ENCODE assay signal across 33 cellular contexts in genomic region chr11:70863186-70863585, GRCh38.
DNase-seq lines count a peak whose midpoint lies in the region; ATAC-seq, FAIRE-seq and TF ChIP-seq lines count a peak whose summit lies in the region.
"Had no signal": no experiment of that assay in that cellular context is flagged by ENCODE, and none has a peak within 500 bp of the region (broad histone marks: within the 10 kb centered on the region; RNA-seq: fewer than 3 reads in every experiment).

No MANE protein-coding gene starts in this region.

- peak overlapping the region; percentile 73 for H2AK5ac ChIP-seq in neuronal stem cell (ENCODE audit: low read depth, low read length)

- H3K4me3 ChIP-seq in kidney (ENCODE audit: low read length in 2 of 2) (no peak overlapping the region), neuronal stem cell (ENCODE audit: low read length in 2 of 2) (no peak overlapping the region), dorsolateral prefrontal cortex (no peak overlapping the region)
- H3K4me3 ChIP-seq: A549; BLaER1; BLaER1 treated with 17β-estradiol and CSF1 and Interleukin-3, amounts not matched to agents 10 nM and 100 nM had no signal

- H3K27ac ChIP-seq in kidney (ENCODE audit: low read depth in 2 of 2, low read length in 2 of 2) (no peak overlapping the region), neuronal stem cell (replicated peaks; ENCODE audit: low read length) (no peak overlapping the region), dorsolateral prefrontal cortex (peak overlapping the region in 3 of 59 donors; percentile 4 to 19 (median 19))
- H3K27ac ChIP-seq: 22Rv1; A549; BLaER1; BLaER1 treated with 17β-estradiol and CSF1 and Interleukin-3, amounts not matched to agents 10 nM and 100 nM; C4-2B had no signal

- FAIRE-seq in kidney (lab: Jason Lieb, UNC), result no peak
- FAIRE-seq: A204.1, A549, D721Med had no signal

- ATAC-seq in Right ventricle myocardium inferior (no peak), HG03175 (IDR thresholded peaks at IDR 0.05; ENCODE audit: unreplicated experiment) (no peak)
- ATAC-seq: A549; CD8-positive, alpha-beta T cell had no signal

- H2BK15ac ChIP-seq in neuronal stem cell (ENCODE audit: low read length), result no peak overlapping the region

- intact Hi-C loops in Right ventricle myocardium inferior (cut with DNase I) (no loop called here), cardiac septum (cut with DNase I) (no loop called here), kidney (cut with DNase I) (no loop called here), dorsolateral prefrontal cortex (cut with DNase I) (no loop called here)

- H3K36me3 ChIP-seq in kidney (ENCODE audit: control insufficient read depth in 1 of 2, insufficient read depth in 2 of 2, low read length in 2 of 2) (no peaks in the 10 kb centered on the region), neuronal stem cell (replicated peaks in 1 of 2; ENCODE audit: control insufficient read depth in 2 of 2, insufficient read depth in 2 of 2, low read length in 2 of 2) (no peaks in the 10 kb centered on the region)
- H3K36me3 ChIP-seq: BE2C; BLaER1; BLaER1 treated with 17β-estradiol and CSF1 and Interleukin-3, amounts not matched to agents 10 nM and 100 nM had no signal

- H2BK5ac ChIP-seq in neuronal stem cell (ENCODE audit: low read length), result peak overlapping the region; percentile 47

- no peak overlapping the region for H2BK12ac ChIP-seq in neuronal stem cell (ENCODE audit: low read length)

- no peak overlapping the region for H4K8ac ChIP-seq in neuronal stem cell (ENCODE audit: low read depth, low read length)

- H3K27me3 ChIP-seq in neuronal stem cell (ENCODE audit: control insufficient read depth in 3 of 3, insufficient read depth in 3 of 3, low read depth in 1 of 3, low read length in 3 of 3) (no peaks in the 10 kb centered on the region), dorsolateral prefrontal cortex (no peaks in the 10 kb centered on the region)
- H3K27me3 ChIP-seq: BLaER1; BLaER1 treated with 17β-estradiol and CSF1 and Interleukin-3, amounts not matched to agents 10 nM and 100 nM had no signal

- no peak overlapping the region for H3K23ac ChIP-seq in neuronal stem cell (ENCODE audit: low read depth, low read length, poor library complexity)

- H4K91ac ChIP-seq in neuronal stem cell (ENCODE audit: low read depth, low read length, poor library complexity), result no peak overlapping the region

- H2BK120ac ChIP-seq in neuronal stem cell (ENCODE audit: low read depth, low read length), result no peak overlapping the region

- DNase-seq in Right ventricle myocardium inferior (ENCODE audit: missing footprints) (peak; percentile 17), cardiac septum (ENCODE audit: low spot score) (no peak), kidney (peak; percentile 51), neuronal stem cell (ENCODE audit: low spot score) (no peak), dorsolateral prefrontal cortex (no peak)
- DNase-seq: 8988T; ACHN; AML-193; BE2C; C1 segment of cervical spinal cord; Caco-2; Calu3; CD4-positive, alpha-beta memory T cell; CD4-positive, alpha-beta T cell; CD4-positive, CD25-positive, alpha-beta regulatory T cell; CD8-positive, alpha-beta memory T cell; CD8-positive, alpha-beta T cell; COR-L47; DMS 273 treated with DMSO at 0.1 percent for 48 hours; DMS153; DMS53; DMS79; DMS79 treated with DMSO at 0.1 percent for 48 hours; DND-41; EL had no signal

- H3K4me2 ChIP-seq in neuronal stem cell (ENCODE audit: insufficient read depth, low read length, poor library complexity, severe bottlenecking), result no peak overlapping the region
- H3K4me2 ChIP-seq: A549; BLaER1; BLaER1 treated with 17β-estradiol and CSF1 and Interleukin-3, amounts not matched to agents 10 nM and 100 nM had no signal

- TF ChIP-seq CTCF in kidney (IDR thresholded peaks at IDR 0.05; ENCODE audit: borderline replicate concordance, extremely low read depth, insufficient read depth) (no peak), dorsolateral prefrontal cortex (IDR thresholded peaks at IDR 0.05 in 54 of 56, conservative IDR thresholded peaks at IDR 0.05 in 2 of 56; ENCODE audit: low read depth in 1 of 56, partially characterized antibody in 56 of 56) (no peak)

- H3K79me1 ChIP-seq in neuronal stem cell (ENCODE audit: low read depth, low read length), result no peaks in the 10 kb centered on the region

- no peak overlapping the region for H3K4ac ChIP-seq in neuronal stem cell (ENCODE audit: low read length)

- no peaks in the 10 kb centered on the region for H3K4me1 ChIP-seq in kidney (ENCODE audit: control insufficient read depth in 1 of 2, insufficient read depth in 1 of 2, low read depth in 1 of 2, low read length in 2 of 2)
- H3K4me1 ChIP-seq in neuronal stem cell (ENCODE audit: control insufficient read depth in 2 of 2, insufficient read depth in 1 of 2, low read depth in 1 of 2, low read length in 2 of 2), result peaks cover 10 to 17% of the 10 kb centered on the region in 2 donors
- H3K4me1 ChIP-seq: A549, BE2C had no signal

- H3K9me3 ChIP-seq in kidney (ENCODE audit: control insufficient read depth in 1 of 2, low read length in 2 of 2), result no peaks in the 10 kb centered on the region
- H3K9me3 ChIP-seq in neuronal stem cell (replicated peaks in 1 of 2; ENCODE audit: control insufficient read depth in 2 of 2, insufficient read depth in 1 of 2, low read depth in 1 of 2, low read length in 2 of 2), result no peaks in the 10 kb centered on the region
- H3K9me3 ChIP-seq: A549; BE2C; BLaER1; BLaER1 treated with 17β-estradiol and CSF1 and Interleukin-3, amounts not matched to agents 10 nM and 100 nM; Caco-2 had no signal

- no peak overlapping the region for H3K14ac ChIP-seq in neuronal stem cell (ENCODE audit: low read length)

- H3K9ac ChIP-seq in kidney (ENCODE audit: low read length in 2 of 2) (no peak overlapping the region), neuronal stem cell (ENCODE audit: low read depth, low read length, poor library complexity) (peak overlapping the region; percentile 24)
- H3K9ac ChIP-seq: BLaER1; BLaER1 treated with 17β-estradiol and CSF1 and Interleukin-3, amounts not matched to agents 10 nM and 100 nM had no signal

- H3K18ac ChIP-seq in neuronal stem cell (ENCODE audit: low read length), result peak overlapping the region; percentile 61

- no peak overlapping the region for H2AFZ ChIP-seq in neuronal stem cell (ENCODE audit: low read length)

- no CpG with 5 or more reads among the region's 9 CpGs for WGBS in neuronal stem cell (ENCODE audit: extremely low coverage in 2 of 2, insufficient read length in 2 of 2, insufficient replicate concordance in 1 of 2), 2 donors

Comparison
In these comparisons a context has a peak if more than half of its experiments do, and no peak if none do; other contexts are left out.
1. DNase-seq: peak in Right ventricle myocardium inferior (single experiment) and kidney (single experiment); none in cardiac septum (single experiment), neuronal stem cell (single experiment) and dorsolateral prefrontal cortex (0 of 10).